In the genomic region with DNA sequence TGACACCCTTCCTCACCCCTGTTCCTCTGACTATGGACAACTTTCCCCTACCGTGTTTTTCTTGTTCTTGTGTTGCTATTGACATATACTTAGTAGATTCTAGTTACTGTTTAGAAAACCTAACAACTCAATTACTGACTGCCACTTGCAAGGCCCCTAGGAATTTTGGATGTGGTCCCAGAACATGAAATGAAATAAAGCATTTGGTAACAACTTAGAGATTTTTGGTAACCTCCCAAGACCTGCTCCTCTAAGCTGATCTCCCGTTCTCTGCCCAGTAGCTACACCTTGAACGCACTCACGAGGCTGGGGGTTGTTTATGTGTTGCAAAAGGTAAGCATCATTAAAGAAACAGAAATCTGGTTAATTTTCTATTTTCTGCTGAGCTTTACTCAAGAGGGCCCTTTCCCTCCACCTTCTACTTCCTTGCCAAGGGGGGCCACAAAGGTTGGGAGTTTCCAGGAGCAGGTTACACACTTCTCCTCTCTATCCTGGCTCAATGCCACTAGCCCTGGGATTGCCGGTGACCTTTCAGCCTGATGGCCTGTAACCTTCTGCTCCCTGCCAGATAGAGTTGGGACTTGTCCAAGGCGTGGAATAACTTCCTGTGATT, we compare ENCODE assay signal across 11 cellular contexts. TPM values are rescaled to one million over a fixed set of nuclear protein-coding genes. Genes with fewer than 3 reads are reported as not detected.
DNase-seq lines count a peak whose midpoint lies in the region; ATAC-seq and TF ChIP-seq lines count a peak whose summit lies in the region.
"Had no signal": no experiment of that assay in that cellular context is flagged by ENCODE, and none has a peak within 500 bp of the region (broad histone marks: within the 10 kb centered on the region; RNA-seq: fewer than 3 reads in every experiment).

No MANE protein-coding gene starts in this region.

- H3K27ac ChIP-seq in fibroblast of lung (ENCODE audit: insufficient read depth, low read length) (peak overlapping the region; percentile 34), mesendoderm (ENCODE audit: low read depth, low read length) (no peak overlapping the region), smooth muscle cell (ENCODE audit: low read depth) (no peak overlapping the region)

- H3K36me3 Mint-ChIP-seq in CD14-positive monocyte (peaks cover 5 to 14% of the 10 kb centered on the region in 2 donors), T-helper 17 cell (ENCODE audit: low read depth) (no peaks in the 10 kb centered on the region), osteocyte (ENCODE audit: unreplicated experiment) (no peaks in the 10 kb centered on the region)

- H3F3A ChIP-seq in smooth muscle cell (ENCODE audit: low read depth): no peaks in the 10 kb centered on the region

- H3K27me3 ChIP-seq in fibroblast of lung (ENCODE audit: control insufficient read depth, insufficient read depth, low read length): no peaks in the 10 kb centered on the region
- H3K27me3 ChIP-seq in mesendoderm (ENCODE audit: insufficient read depth, low read length, poor library complexity): no peaks in the 10 kb centered on the region
- no peaks in the 10 kb centered on the region for H3K27me3 ChIP-seq in smooth muscle cell (ENCODE audit: low read depth)

- intact Hi-C loops in CD14-positive monocyte (cut with micrococcal nuclease): no loop called here

- H3K4me1 Mint-ChIP-seq in CD14-positive monocyte (peaks cover 98% of the 10 kb centered on the region), T-helper 17 cell (peaks cover 50% of the 10 kb centered on the region), osteocyte (ENCODE audit: unreplicated experiment) (peaks cover 59% of the 10 kb centered on the region)

- no peak overlapping the region for H4K5ac ChIP-seq in mesendoderm (ENCODE audit: low read length)

- peaks cover 0 to 3% (median 0%) of the 10 kb centered on the region in 7 donors for H3K9me3 Mint-ChIP-seq in CD14-positive monocyte
- peaks cover 23% of the 10 kb centered on the region for H3K9me3 Mint-ChIP-seq in osteocyte (ENCODE audit: unreplicated experiment)

- H3K4me1 ChIP-seq in fibroblast of lung (ENCODE audit: control insufficient read depth, extremely low read depth, insufficient read depth, low read length): peaks cover 32% of the 10 kb centered on the region
- H3K4me1 ChIP-seq in mesendoderm (ENCODE audit: control insufficient read depth, low read depth, low read length): no peaks in the 10 kb centered on the region
- no peaks in the 10 kb centered on the region for H3K4me1 ChIP-seq in smooth muscle cell (ENCODE audit: low read depth)

- H3K27ac Mint-ChIP-seq in CD14-positive monocyte: peak overlapping the region; percentile 43 to 96 (median 83)
- peak overlapping the region; percentile 95 for H3K27ac Mint-ChIP-seq in T-helper 17 cell
- H3K27ac Mint-ChIP-seq in osteocyte (ENCODE audit: unreplicated experiment): peak overlapping the region; percentile 21

- H4K20me1 ChIP-seq in fibroblast of lung (ENCODE audit: control insufficient read depth, extremely low read depth, insufficient read depth, low read length) (no peaks in the 10 kb centered on the region), smooth muscle cell (ENCODE audit: low read depth) (no peaks in the 10 kb centered on the region)

- H3K4me3 ChIP-seq in fibroblast of lung (replicated peaks in 1 of 4; ENCODE audit: control extremely low read depth in 1 of 4, insufficient read depth in 1 of 4, low read depth in 3 of 4, low read length in 4 of 4) (no peak overlapping the region), mesendoderm (ENCODE audit: low read length) (no peak overlapping the region), smooth muscle cell (no peak overlapping the region)

- H3K27me3 Mint-ChIP-seq in CD14-positive monocyte (ENCODE audit: low read depth in 3 of 3): no peaks in the 10 kb centered on the region
- no peaks in the 10 kb centered on the region for H3K27me3 Mint-ChIP-seq in T-helper 17 cell
- H3K27me3 Mint-ChIP-seq in osteocyte (ENCODE audit: unreplicated experiment): no peaks in the 10 kb centered on the region

- ATAC-seq in T-helper 17 cell: no peak
- ATAC-seq in HG02840 (IDR thresholded peaks at IDR 0.05; ENCODE audit: low FRiP score, unreplicated experiment): no peak
- ATAC-seq in HG03175 (IDR thresholded peaks at IDR 0.05; ENCODE audit: unreplicated experiment): no peak

- no peak overlapping the region for H3K18ac ChIP-seq in mesendoderm (ENCODE audit: low read length)

- no peaks in the 10 kb centered on the region for H3K79me1 ChIP-seq in mesendoderm (ENCODE audit: low read length)

- TF ChIP-seq CTCF in CD14-positive monocyte (IDR thresholded peaks at IDR 0.05) (no peak), fibroblast of lung (conservative IDR thresholded peaks at IDR 0.05 in 1 of 2, IDR thresholded peaks at IDR 0.05 in 1 of 2; ENCODE audit: low read depth in 1 of 2, low read length in 2 of 2) (no peak), osteocyte (IDR thresholded peaks at IDR 0.05) (no peak), smooth muscle cell (IDR thresholded peaks at IDR 0.05; ENCODE audit: borderline replicate concordance, insufficient read depth, poor library complexity, severe bottlenecking) (no peak)

- H3K79me2 ChIP-seq in fibroblast of lung (ENCODE audit: control insufficient read depth, insufficient read depth, low read length) (no peaks in the 10 kb centered on the region), mesendoderm (ENCODE audit: control insufficient read depth, insufficient read depth, low read length) (no peaks in the 10 kb centered on the region), smooth muscle cell (ENCODE audit: low read depth) (no peaks in the 10 kb centered on the region)

- no peak overlapping the region for H3K9ac ChIP-seq in fibroblast of lung (ENCODE audit: insufficient read depth, low read length)
- no peak overlapping the region for H3K9ac ChIP-seq in mesendoderm (ENCODE audit: low read length)
- H3K9ac ChIP-seq in smooth muscle cell (ENCODE audit: low read depth): no peak overlapping the region

- DNase-seq in CD14-positive monocyte (ENCODE audit: low spot score): no peak
- DNase-seq in T-helper 17 cell: no peak
- peak; percentile 81 to 88 for DNase-seq in fibroblast of lung (ENCODE audit: low read depth in 2 of 2)
- DNase-seq in osteocyte (ENCODE audit: extremely low spot score, unreplicated experiment): no peak
- no peak for DNase-seq in mesendoderm
- no peak for DNase-seq in smooth muscle cell (lab: John Stamatoyannopoulos, UW; ENCODE audit: unreplicated experiment)
- DNase-seq: cerebellar nuclear complex, NCI-H2081 treated with DMSO at 0.1 percent for 48 hours had no signal

- peak overlapping the region; percentile 23 for H3K4me2 ChIP-seq in fibroblast of lung (ENCODE audit: extremely low read depth, insufficient read depth, low read length)
- no peak overlapping the region for H3K4me2 ChIP-seq in mesendoderm (ENCODE audit: low read length)
- no peak overlapping the region for H3K4me2 ChIP-seq in smooth muscle cell

- no peak overlapping the region for H3K23ac ChIP-seq in mesendoderm (ENCODE audit: low read length)

- H3K56ac ChIP-seq in mesendoderm (ENCODE audit: low read length): no peak overlapping the region

- no peak overlapping the region for H2BK15ac ChIP-seq in mesendoderm (replicated peaks; ENCODE audit: low read depth)

- H3K36me3 ChIP-seq in fibroblast of lung (ENCODE audit: control insufficient read depth, insufficient read depth, low read length) (no peaks in the 10 kb centered on the region), mesendoderm (ENCODE audit: control insufficient read depth, insufficient read depth, low read length) (no peaks in the 10 kb centered on the region), smooth muscle cell (ENCODE audit: low read depth) (no peaks in the 10 kb centered on the region)

- H4K8ac ChIP-seq in mesendoderm (ENCODE audit: low read depth, low read length): no peak overlapping the region

- H2AFZ ChIP-seq in fibroblast of lung (ENCODE audit: low read length) (no peak overlapping the region), smooth muscle cell (ENCODE audit: low read depth) (no peak overlapping the region)

- no CpG with 5 or more reads among the region's 6 CpGs for WGBS in mesendoderm (ENCODE audit: extremely low coverage, insufficient coverage, low lambda C conversion rate)
- 69% methylated on average over 6 of the region's 6 CpGs for WGBS in smooth muscle cell (ENCODE audit: low lambda C conversion rate)

- no peak overlapping the region for H3K4ac ChIP-seq in mesendoderm (ENCODE audit: low read depth, low read length)

- H3K4me3 Mint-ChIP-seq in CD14-positive monocyte: peak overlapping the region; percentile 27 to 39
- H3K4me3 Mint-ChIP-seq in T-helper 17 cell: peak overlapping the region; percentile 55
- no peak overlapping the region for H3K4me3 Mint-ChIP-seq in osteocyte (ENCODE audit: unreplicated experiment)

- H3K9me3 ChIP-seq in T-helper 17 cell (ENCODE audit: control insufficient read depth, low read length, poor library complexity, severe bottlenecking): no peaks in the 10 kb centered on the region
- H3K9me3 ChIP-seq in fibroblast of lung (ENCODE audit: control insufficient read depth, insufficient read depth, low read depth, low read length): no peaks in the 10 kb centered on the region
- H3K9me3 ChIP-seq in smooth muscle cell (replicated peaks; ENCODE audit: low read depth): no peaks in the 10 kb centered on the region

- H2BK5ac ChIP-seq in mesendoderm (ENCODE audit: low read length): no peak overlapping the region

- no peak overlapping the region for H2BK120ac ChIP-seq in mesendoderm (ENCODE audit: low read depth, low read length)

- H2AK5ac ChIP-seq in mesendoderm (ENCODE audit: low read length): no peak overlapping the region

RNA-seq across cellular contexts. Expression of gene GAB3, which starts 20.5 kb away (rescaled TPM):
- polyA plus RNA-seq in CD14-positive monocyte (1 to 10 TPM; 6.2 to 9.5 TPM), fibroblast of lung (2.8 and 2.9 TPM in 2 replicates), smooth muscle cell (0.39 and 0.80 TPM in 2 replicates)
- total RNA-seq in T-helper 17 cell (10 to 100 TPM; 17.7 to 18.4 TPM), fibroblast of lung (4.1 and 6.4 TPM in 2 replicates), osteocyte (0.78 and 1.1 TPM in 2 replicates), smooth muscle cell (0.63 and 0.72 TPM in 2 replicates)
- 0.83 and 1.4 TPM in 2 replicates for polyA plus RNA-seq in fibroblast of lung (2012)
- 3.0 and 3.2 TPM in 2 replicates for polyA minus RNA-seq in fibroblast of lung (ENCODE audit: low replicate concordance)
- polyA plus RNA-seq in mesendoderm (2013, experiment 1 of 2): 0.29 TPM
- polyA plus RNA-seq in mesendoderm (2013, experiment 2 of 2): 0.25 TPM
- polyA plus RNA-seq: neural cell had no signal

RNA-seq across cellular contexts. Expression of gene DKC1, which starts 32.3 kb away (rescaled TPM):
- polyA plus RNA-seq in CD14-positive monocyte: 10 to 100 TPM; 14.1 to 17.0 TPM
- 10 to 100 TPM; 46.6 to 60.7 TPM for total RNA-seq in T-helper 17 cell
- total RNA-seq in fibroblast of lung: 30.2 and 31.1 TPM in 2 replicates
- 42.4 and 66.8 TPM in 2 replicates for polyA plus RNA-seq in fibroblast of lung
- 33.7 and 55.4 TPM in 2 replicates for polyA plus RNA-seq in fibroblast of lung (2012)
- 20.9 and 32.6 TPM in 2 replicates for polyA minus RNA-seq in fibroblast of lung (ENCODE audit: low replicate concordance)
- total RNA-seq in osteocyte: 37.5 and 39.9 TPM in 2 replicates
- polyA plus RNA-seq in mesendoderm (2013, experiment 1 of 2): 191 TPM
- 182 TPM for polyA plus RNA-seq in mesendoderm (2013, experiment 2 of 2)
- total RNA-seq in smooth muscle cell: 18.7 and 23.4 TPM in 2 replicates
- polyA plus RNA-seq in smooth muscle cell: 31.2 and 35.1 TPM in 2 replicates

Comparison
In these comparisons a context has a peak if more than half of its experiments do, and no peak if none do; other contexts are left out.
1. DNase-seq: peak in fibroblast of lung (2 of 2); none in CD14-positive monocyte (single experiment), T-helper 17 cell (0 of 3), osteocyte (single experiment), mesendoderm (single experiment) and smooth muscle cell (single experiment).
2. H3K27ac Mint-ChIP-seq: peak in every context shown above with its lines; median percentile 95 in T-helper 17 cell; 83 in CD14-positive monocyte; 21 in osteocyte.